8 cellular contexts compared by ENCODE assay signal in the genomic region with DNA sequence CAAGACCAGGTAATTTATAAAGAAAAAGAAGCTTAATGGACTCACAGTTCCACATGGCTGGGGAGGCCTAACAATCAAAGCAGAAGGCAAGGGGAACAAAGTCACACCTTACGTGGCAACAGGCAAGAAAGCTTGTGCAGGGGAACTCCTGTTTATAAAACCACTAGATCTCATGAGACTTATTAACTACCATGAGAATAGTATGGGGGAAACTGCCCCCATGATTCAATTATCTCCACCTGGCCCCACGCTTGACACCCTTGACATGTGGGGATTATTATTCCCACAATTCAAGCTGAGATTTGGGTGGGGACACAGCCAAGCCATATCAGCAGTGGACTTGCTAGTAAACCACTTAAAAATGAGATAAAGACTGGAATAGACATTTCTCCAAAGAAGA.
"Had no signal": no experiment of that assay in that cellular context is flagged by ENCODE, and none has a peak within 500 bp of the region (broad histone marks: within the 10 kb centered on the region; RNA-seq: fewer than 3 reads in every experiment).

No MANE protein-coding gene starts in this region.

- H3K4me3 ChIP-seq: K562 had no signal

- ATAC-seq: HepG2, K562 had no signal

- DNase-seq: IMR-90, KBM-7, KG1 had no signal

- H3K27ac ChIP-seq: HL-60, KMS-11 had no signal

- H3K9ac ChIP-seq: KMS-11 had no signal

- FAIRE-seq: HepG2, HTR-8/SVneo, K562 had no signal

- H3K4me2 ChIP-seq: KMS-11 had no signal
